8 cellular contexts compared by ENCODE assay signal in the genomic region with DNA sequence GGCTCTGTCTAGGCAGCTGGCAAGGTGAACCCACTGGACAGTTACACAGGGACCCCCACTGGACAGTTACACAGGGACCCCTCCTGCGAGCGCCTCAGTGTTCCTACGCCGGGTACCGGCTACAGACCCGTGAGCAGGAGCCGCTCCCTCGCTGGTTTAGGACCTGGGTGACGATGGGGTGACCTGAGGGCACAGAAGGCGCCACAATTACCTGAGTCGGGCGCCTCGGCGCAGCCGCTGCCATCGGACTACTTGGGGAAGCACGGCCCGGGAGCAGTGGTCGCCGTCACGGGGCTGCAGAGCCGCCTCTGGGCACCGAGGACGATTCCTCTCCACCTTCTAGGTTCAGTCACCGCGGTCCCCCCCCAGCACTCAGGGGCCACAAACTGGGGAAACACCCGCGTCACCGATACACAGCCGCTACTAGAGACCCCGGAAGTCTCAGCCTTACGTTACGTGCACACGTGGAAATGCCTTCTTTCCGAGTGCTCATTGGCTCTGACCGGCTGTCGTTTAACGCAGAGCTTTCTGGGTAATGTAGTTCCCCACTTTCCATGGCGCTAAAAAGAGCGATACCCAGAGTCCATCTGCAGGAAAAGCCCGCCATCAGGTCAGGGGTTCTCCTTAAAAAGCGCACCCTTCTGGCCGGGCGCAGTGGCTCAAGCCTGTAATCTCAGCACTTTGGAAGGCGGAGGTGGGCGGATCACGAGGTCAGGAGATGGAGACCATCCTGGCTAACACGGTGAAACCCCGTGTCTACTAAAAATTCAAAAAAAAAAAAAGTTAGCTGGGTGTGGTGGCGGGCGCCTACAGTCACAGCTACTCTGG. TPM values are rescaled to one million over a fixed set of nuclear protein-coding genes. Genes with fewer than 3 reads are reported as not detected.
A peak's percentile ranks its signal among the peaks of the same experiment; 100 is the strongest.
DNase-seq lines count a peak whose midpoint lies in the region; ATAC-seq and TF ChIP-seq lines count a peak whose summit lies in the region.
"Not testable (repeated sequence)": the region's sequence is repeated elsewhere in the genome, so short reads cannot be mapped to it uniquely, and the experiment has no call there.

Gene ZNF417, minus strand, starts transcription at position 425 of the 828 bp plus-strand sequence. Its CDS starts 181 bp downstream, at position 244.

- H3K9me3 ChIP-seq in heart right ventricle (peaks cover 0 to 42% (median 0%) of the 10 kb centered on the region in 11 donors), upper lobe of left lung (peaks cover 0 to 13% (median 10%) of the 10 kb centered on the region in 4 donors)

- peak within 1 kb of the TSS; percentile 92 for H3K27ac Mint-ChIP-seq in activated naive CD8-positive, alpha-beta T cell treated with anti-CD3 and anti-CD28 coated beads, Interleukin-2, amount 50 U/mL, for 24 hours

- peaks cover 45% of the 10 kb centered on the region for H3K9me3 Mint-ChIP-seq in activated naive CD8-positive, alpha-beta T cell treated with anti-CD3 and anti-CD28 coated beads, Interleukin-2, amount 50 U/mL, for 24 hours

- peaks cover 32% of the 10 kb centered on the region for H3K4me1 Mint-ChIP-seq in activated naive CD8-positive, alpha-beta T cell treated with anti-CD3 and anti-CD28 coated beads, Interleukin-2, amount 50 U/mL, for 24 hours

- peak within 1 kb of the TSS in 9 of 10 donors; percentile 76 to 90 (median 85) for H3K27ac ChIP-seq in heart right ventricle
- H3K27ac ChIP-seq in upper lobe of left lung: peak within 1 kb of the TSS; percentile 80 to 88 (median 86)

- DNase-seq in NCI-H1417 (lab: John Stamatoyannopoulos, UW) (peak; percentile 84 to 97 (median 96)), SW480 (ENCODE audit: low spot score) (peak; percentile 97), heart right ventricle (peak; percentile 69 to 93), posterior cingulate gyrus (peak; percentile 69 to 98 (median 87)), upper lobe of left lung (peak; percentile 90 to 92)
- DNase-seq in activated naive CD8-positive, alpha-beta T cell treated with anti-CD3 and anti-CD28 coated beads, Interleukin-2, amount 50 U/mL, for 24 hours: peak; percentile 79

- H3K4me3 ChIP-seq in heart right ventricle (peak within 1 kb of the TSS; percentile 69 to 99 (median 94)), upper lobe of left lung (peak within 1 kb of the TSS; percentile 88 to 95 (median 90))

- H3K27me3 Mint-ChIP-seq in activated naive CD8-positive, alpha-beta T cell treated with anti-CD3 and anti-CD28 coated beads, Interleukin-2, amount 50 U/mL, for 24 hours: not testable (repeated sequence)

- 0% methylated on average over 51 of the region's 51 CpGs for WGBS in heart right ventricle, 2 donors
- 1% methylated on average over 46 to 48 of the region's 51 CpGs for WGBS in upper lobe of left lung, 2 donors

- ATAC-seq in HG02763 (IDR thresholded peaks at IDR 0.05; ENCODE audit: unreplicated experiment): peak; percentile 97
- ATAC-seq in activated naive CD8-positive, alpha-beta T cell treated with anti-CD3 and anti-CD28 coated beads, Interleukin-2, amount 50 U/mL, for 24 hours: peak; percentile 99
- peak; percentile 97 to 100 (median 99) for ATAC-seq in heart right ventricle
- peak; percentile 97 to 100 for ATAC-seq in upper lobe of left lung (ENCODE audit: low FRiP score in 2 of 2)

- TF ChIP-seq EP300 in upper lobe of left lung (IDR thresholded peaks at IDR 0.05): not testable (repeated sequence)

- H3K4me1 ChIP-seq in heart right ventricle (peaks cover 0 to 20% (median 14%) of the 10 kb centered on the region in 9 donors), upper lobe of left lung (peaks cover 9 to 16% (median 12%) of the 10 kb centered on the region in 4 donors)

- peak in 1 of 4 donors; percentile 75 for TF ChIP-seq POLR2A in upper lobe of left lung (IDR thresholded peaks at IDR 0.05)

- TF ChIP-seq CTCF in GM12874 (IDR thresholded peaks at IDR 0.05; ENCODE audit: insufficient read depth, low read depth, low read length) (0 out of 2 replicates have a peak, but pooled peaks have one; percentile 8), heart right ventricle (IDR thresholded peaks at IDR 0.05) (peak in 6 of 9 donors; percentile 17 to 61 (median 44)), upper lobe of left lung (IDR thresholded peaks at IDR 0.05) (peak in 3 of 6 experiments; percentile 8 to 31 (median 18))

- intact Hi-C loops in heart right ventricle (cut with DNase I); posterior cingulate gyrus (cut with DNase I): not testable (repeated sequence)

- H3K27me3 ChIP-seq in heart right ventricle, upper lobe of left lung: not testable (repeated sequence)

- H3K36me3 ChIP-seq in heart right ventricle: peaks cover 0 to 60% (median 23%) of the 10 kb centered on the region in 9 donors
- H3K36me3 ChIP-seq in upper lobe of left lung: peaks cover 0 to 28% (median 10%) of the 10 kb centered on the region in 4 donors

- peak within 1 kb of the TSS; percentile 87 for H3K4me3 Mint-ChIP-seq in activated naive CD8-positive, alpha-beta T cell treated with anti-CD3 and anti-CD28 coated beads, Interleukin-2, amount 50 U/mL, for 24 hours

- H3K36me3 Mint-ChIP-seq in activated naive CD8-positive, alpha-beta T cell treated with anti-CD3 and anti-CD28 coated beads, Interleukin-2, amount 50 U/mL, for 24 hours (ENCODE audit: low read depth): peaks cover 60% of the 10 kb centered on the region

RNA-seq across cellular contexts. Expression of gene ZNF417, which starts in this region (rescaled TPM):
- total RNA-seq in heart right ventricle (10 to 100 TPM in 5 of 10 donors, 1 to 10 TPM in 5; 6.5 to 14.0 (median 9.9) TPM), upper lobe of left lung (10 to 100 TPM in 5 of 6 donors, 1 to 10 TPM in 1; 7.3 to 24.1 (median 14.4) TPM)
- 1 to 10 TPM; 1.8 to 5.8 TPM for polyA plus RNA-seq in heart right ventricle

Comparison
In these comparisons a context has a peak if more than half of its experiments do, and no peak if none do; other contexts are left out.
1. Peak in every context shown above with its lines: DNase-seq, ATAC-seq, H3K4me3 ChIP-seq and H3K27ac ChIP-seq.